Comparison of ENCODE assay signal across 1 cellular context in genomic region chr10:30392564-30392990, GRCh38.
TF ChIP-seq lines count a peak whose summit lies in the region.

No MANE protein-coding gene starts in this region.

TF ChIP-seq in HepG2, 621 proteins besides CTCF, POLR2A, EP300 and RAD21 (continued from another document and continues in another):
- peak; percentile 32; the same call in 1 of the 2 replicates for TF ChIP-seq MAX (IDR thresholded peaks at IDR 0.05)
- no peak for TF ChIP-seq ZNF737 (CRISPR knock-in tag; IDR thresholded peaks at IDR 0.05; ENCODE audit: borderline replicate concordance)
- no peak for TF ChIP-seq ZSCAN12 (CRISPR knock-in tag; IDR thresholded peaks at IDR 0.05)
- no peak for TF ChIP-seq FOXM1 (CRISPR knock-in tag; IDR thresholded peaks at IDR 0.05)
- no peak for TF ChIP-seq CC2D1A (CRISPR knock-in tag; IDR thresholded peaks at IDR 0.05)
- TF ChIP-seq POGZ (CRISPR knock-in tag; IDR thresholded peaks at IDR 0.05): peak; percentile 38; the same call in 1 of the 2 replicates
- peak; percentile 82; the same call in 1 of the 2 replicates for TF ChIP-seq ZNF512B (CRISPR knock-in tag; IDR thresholded peaks at IDR 0.05; ENCODE audit: borderline replicate concordance)
- peak; percentile 45; the same call in 1 of the 2 replicates for TF ChIP-seq NRL (CRISPR knock-in tag; IDR thresholded peaks at IDR 0.05; ENCODE audit: borderline replicate concordance)
- no peak for TF ChIP-seq CBX5 (CRISPR knock-in tag; IDR thresholded peaks at IDR 0.05; ENCODE audit: borderline replicate concordance)
- no peak for TF ChIP-seq MYPOP (CRISPR knock-in tag; IDR thresholded peaks at IDR 0.05)
- no peak for TF ChIP-seq ZNF660 (CRISPR knock-in tag; IDR thresholded peaks at IDR 0.05; ENCODE audit: borderline replicate concordance, low read depth)
- TF ChIP-seq ZNF431 (CRISPR knock-in tag; IDR thresholded peaks at IDR 0.05; ENCODE audit: borderline replicate concordance, low read depth): no peak
- peak; percentile 48; the same call in 1 of the 2 replicates for TF ChIP-seq ZNF710 (CRISPR knock-in tag; IDR thresholded peaks at IDR 0.05; ENCODE audit: borderline replicate concordance)
- TF ChIP-seq ZNF160 (CRISPR knock-in tag; IDR thresholded peaks at IDR 0.05): no peak
- no peak for TF ChIP-seq ZFP36 (IDR thresholded peaks at IDR 0.05; ENCODE audit: borderline replicate concordance, low read depth, low read length, partially characterized antibody)
- TF ChIP-seq SMAD1 (CRISPR knock-in tag; IDR thresholded peaks at IDR 0.05; ENCODE audit: borderline replicate concordance, low read depth): peak; percentile 61; the same call in 1 of the 2 replicates
- TF ChIP-seq ZFX (CRISPR knock-in tag; IDR thresholded peaks at IDR 0.05; ENCODE audit: low read depth): peak; percentile 32; the same call in 1 of the 2 replicates
- TF ChIP-seq ZNF770 (CRISPR knock-in tag; IDR thresholded peaks at IDR 0.05): peak; percentile 22; the same call in 1 of the 2 replicates
- TF ChIP-seq NONO (IDR thresholded peaks at IDR 0.05): no peak
- 0 out of 2 replicates have a peak, but pooled peaks have one; percentile 50 for TF ChIP-seq NONO (CRISPR knock-in tag; conservative IDR thresholded peaks at IDR 0.05)
- 0 out of 2 replicates have a peak, but pooled peaks have one; percentile 34 for TF ChIP-seq MTERF4 (CRISPR knock-in tag; IDR thresholded peaks at IDR 0.05)
- TF ChIP-seq ZFP91 (CRISPR knock-in tag; IDR thresholded peaks at IDR 0.05; ENCODE audit: borderline replicate concordance): peak; percentile 42; the same call in 1 of the 2 replicates
- TF ChIP-seq HMGXB4 (CRISPR knock-in tag; IDR thresholded peaks at IDR 0.05; ENCODE audit: borderline replicate concordance in 1 of 2, low read depth in 1 of 2): peak; percentile 50 to 60; a peak in 2 of 4 replicates
- no peak for TF ChIP-seq MAFF (IDR thresholded peaks at IDR 0.05; ENCODE audit: low read depth, low read length)
- TF ChIP-seq SOX13 (IDR thresholded peaks at IDR 0.05): no peak
- TF ChIP-seq SOX13 (CRISPR knock-in tag; conservative IDR thresholded peaks at IDR 0.05 in 1 of 2, IDR thresholded peaks at IDR 0.05 in 1 of 2): no peak
- no peak for TF ChIP-seq ZNF547 (CRISPR knock-in tag; IDR thresholded peaks at IDR 0.05)
- TF ChIP-seq ZSCAN22 (CRISPR knock-in tag; IDR thresholded peaks at IDR 0.05): no peak
- TF ChIP-seq ELF3 (CRISPR knock-in tag; IDR thresholded peaks at IDR 0.05): 0 out of 2 replicates have a peak, but pooled peaks have one; percentile 31
- TF ChIP-seq PLRG1 (conservative IDR thresholded peaks at IDR 0.05): no peak
- 0 out of 2 replicates have a peak, but pooled peaks have one; percentile 22 for TF ChIP-seq PITX1 (CRISPR knock-in tag; IDR thresholded peaks at IDR 0.05)
- no peak for TF ChIP-seq PREB (CRISPR knock-in tag; IDR thresholded peaks at IDR 0.05)
- TF ChIP-seq ZFP82 (CRISPR knock-in tag; IDR thresholded peaks at IDR 0.05; ENCODE audit: borderline replicate concordance): no peak
- no peak for TF ChIP-seq ZNF549 (CRISPR knock-in tag; IDR thresholded peaks at IDR 0.05)
- peak; percentile 69 for TF ChIP-seq SALL1 (CRISPR knock-in tag; IDR thresholded peaks at IDR 0.05)
- TF ChIP-seq ZNF687 (CRISPR knock-in tag; IDR thresholded peaks at IDR 0.05): peak; percentile 63
- TF ChIP-seq ZZZ3 (CRISPR knock-in tag; IDR thresholded peaks at IDR 0.05; ENCODE audit: borderline replicate concordance): no peak
- TF ChIP-seq TFE3 (CRISPR knock-in tag; IDR thresholded peaks at IDR 0.05): 0 out of 2 replicates have a peak, but pooled peaks have one; percentile 21
- TF ChIP-seq KDM5A (IDR thresholded peaks at IDR 0.05; ENCODE audit: borderline replicate concordance, low read length): no peak
